Comparison of ENCODE assay signal across 14 cellular contexts in the genomic region with DNA sequence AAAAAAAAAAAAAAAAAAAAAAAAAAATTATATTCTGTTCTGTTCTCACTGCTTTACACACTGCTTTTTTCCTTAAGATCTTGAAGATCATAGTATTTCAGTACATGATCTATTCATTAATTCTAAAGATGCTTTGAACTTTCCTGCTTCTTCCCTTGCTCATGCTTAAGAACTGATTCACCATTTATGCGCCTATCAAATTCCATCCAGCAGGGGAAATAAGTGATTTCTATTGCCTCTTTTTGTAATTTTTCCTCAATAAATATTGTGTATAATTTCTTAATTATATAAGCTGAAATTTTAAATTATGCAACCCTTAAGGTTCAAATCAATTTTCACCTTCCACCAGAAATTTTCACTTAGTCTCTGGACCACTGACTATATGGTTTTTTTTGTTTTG. TPM values are rescaled to one million over a fixed set of nuclear protein-coding genes. Genes with fewer than 3 reads are reported as not detected.
DNase-seq lines count a peak whose midpoint lies in the region; TF ChIP-seq lines count a peak whose summit lies in the region.
"Had no signal": no experiment of that assay in that cellular context is flagged by ENCODE, and none has a peak within 500 bp of the region (broad histone marks: within the 10 kb centered on the region; RNA-seq: fewer than 3 reads in every experiment).

No MANE protein-coding gene starts in this region.

- DNase-seq in EL: peak; percentile 34
- peak; percentile 38 for DNase-seq in RKO (ENCODE audit: low spot score)
- no peak for DNase-seq in epithelial cell of proximal tubule (ENCODE audit: low read depth)
- DNase-seq in hippocampal formation (lab: John Stamatoyannopoulos, UW): no peak
- no peak for DNase-seq in activated T-cell treated with anti-CD3 and anti-CD28 coated beads, Interleukin-2, amount 50 U/mL, for 1 hour
- no peak for DNase-seq in GM19240 (ENCODE audit: insufficient read length, low spot score)
- no peak for DNase-seq in NCI-H69 (lab: John Stamatoyannopoulos, UW)
- DNase-seq: activated CD4-positive, alpha-beta T cell treated with anti-CD3 and anti-CD28 coated beads, Interleukin-2, amount 50 U/mL, for 4 hours; CD4-positive, alpha-beta T cell; NCI-H1417; occipital lobe had no signal

- no peak overlapping the region for H3K4me3 ChIP-seq in epithelial cell of proximal tubule (ENCODE audit: low read depth, low read length)
- H3K4me3 ChIP-seq: K562, lung had no signal

- H3K27ac Mint-ChIP-seq in nephron: no peak overlapping the region
- H3K27ac Mint-ChIP-seq: CD4-positive, alpha-beta T cell had no signal

- no peak overlapping the region for H3K4me3 Mint-ChIP-seq in nephron

- H3K27me3 Mint-ChIP-seq in nephron (ENCODE audit: low read depth): no peaks in the 10 kb centered on the region
- H3K27me3 Mint-ChIP-seq: CD4-positive, alpha-beta T cell had no signal

- peaks cover 7% of the 10 kb centered on the region for H3K4me1 Mint-ChIP-seq in nephron

- no peaks in the 10 kb centered on the region for H3K9me3 Mint-ChIP-seq in nephron
- H3K9me3 Mint-ChIP-seq: CD4-positive, alpha-beta T cell had no signal

- H3K36me3 Mint-ChIP-seq in nephron (ENCODE audit: low read depth): peaks cover 28% of the 10 kb centered on the region

- TF ChIP-seq CTCF in epithelial cell of proximal tubule (conservative IDR thresholded peaks at IDR 0.05; ENCODE audit: low read depth, low read length) (peak; percentile 42), nephron (IDR thresholded peaks at IDR 0.05; ENCODE audit: unreplicated experiment in 3 of 3) (peak in 2 of 3 experiments; percentile 9 to 25)

RNA-seq across cellular contexts. Expression of a gene that starts 10.6 kb away (rescaled TPM):
- total RNA-seq in epithelial cell of proximal tubule: 11.4 and 26.9 TPM in 2 replicates

Comparison
In these comparisons a context has a peak if more than half of its experiments do, and no peak if none do; other contexts are left out.
1. DNase-seq: peak in EL (single experiment) and RKO (single experiment); none in epithelial cell of proximal tubule (single experiment), hippocampal formation (0 of 2), activated T-cell treated with anti-CD3 and anti-CD28 coated beads, Interleukin-2, amount 50 U/mL, for 1 hour (single experiment), GM19240 (single experiment) and NCI-H69 (single experiment).